ENCODE assay signal across 23 cellular contexts in genomic region chr6:71206086-71206485, GRCh38.
DNase-seq lines count a peak whose midpoint lies in the region; ATAC-seq, FAIRE-seq and TF ChIP-seq lines count a peak whose summit lies in the region.
"Had no signal": no experiment of that assay in that cellular context is flagged by ENCODE, and none has a peak within 500 bp of the region (broad histone marks: within the 10 kb centered on the region; RNA-seq: fewer than 3 reads in every experiment).

No MANE protein-coding gene starts in this region.

- H3K4me2 ChIP-seq in PC-9, result no peak overlapping the region
- H3K4me2 ChIP-seq: BLaER1 treated with 17β-estradiol and CSF1 and Interleukin-3, amounts not matched to agents 10 nM and 100 nM had no signal

- H3F3A ChIP-seq in PC-9 (ENCODE audit: insufficient read depth, low read depth), result no peaks in the 10 kb centered on the region

- no peaks in the 10 kb centered on the region for H3K79me2 ChIP-seq in PC-9 (ENCODE audit: low read depth)

- intact Hi-C loops in PC-9 (cut with micrococcal nuclease; ENCODE audit: unreplicated experiment), result no loop called here

- TF ChIP-seq CTCF in BJ (IDR thresholded peaks at IDR 0.05; ENCODE audit: insufficient read depth, low read depth, low read length) (no peak), HEK293 (tag by site-specific recombination; IDR thresholded peaks at IDR 0.05) (no peak), neural crest cell (conservative IDR thresholded peaks at IDR 0.05) (no peak), PC-9 (conservative IDR thresholded peaks at IDR 0.05) (no peak)

- no peaks in the 10 kb centered on the region for H4K20me1 ChIP-seq in PC-9 (ENCODE audit: insufficient read depth)
- H4K20me1 ChIP-seq: BLaER1 treated with 17β-estradiol and CSF1 and Interleukin-3, amounts not matched to agents 10 nM and 100 nM had no signal

- CTCF ChIA-PET in BJ (lab: Yijun Ruan, JAX), result interaction anchor here (1.3 kb wide), 1 partner anchor 16 kb away, joined by 6 read pairs; no protein-coding TSS in a partner anchor
- CTCF ChIA-PET in HEK293 (lab: Yijun Ruan, JAX), result interaction anchor here (1.0 to 1.1 kb wide), 2 partner anchors 26 to 305 kb away, joined by 3 to 5 read pairs; no protein-coding TSS in a partner anchor
- CTCF ChIA-PET in PC-9 (lab: Charles Lee), result interaction anchor here (1.1 kb wide), 1 partner anchor 12 kb away, joined by 7 read pairs; no protein-coding TSS in a partner anchor

- H3K36me3 ChIP-seq in BJ (ENCODE audit: control insufficient read depth, insufficient read depth, low read length) (no peaks in the 10 kb centered on the region), HEK293 (ENCODE audit: control insufficient read depth in 2 of 2, insufficient read depth in 1 of 2, low read length in 2 of 2) (no peaks in the 10 kb centered on the region), PC-9 (ENCODE audit: low read depth) (no peaks in the 10 kb centered on the region)
- H3K36me3 ChIP-seq: BLaER1 treated with 17β-estradiol and CSF1 and Interleukin-3, amounts not matched to agents 10 nM and 100 nM had no signal

- no peak overlapping the region for H2AFZ ChIP-seq in PC-9

- no peak overlapping the region for H3K4me3 ChIP-seq in BJ (ENCODE audit: low read depth, low read length)
- H3K4me3 ChIP-seq in HEK293 (ENCODE audit: low read depth, low read length), result no peak overlapping the region
- H3K4me3 ChIP-seq in PC-9, result no peak overlapping the region
- H3K4me3 ChIP-seq: BLaER1 treated with 17β-estradiol and CSF1 and Interleukin-3, amounts not matched to agents 10 nM and 100 nM; SK-N-MC had no signal

- H3K4me1 ChIP-seq in HEK293 (ENCODE audit: control insufficient read depth, insufficient read depth, low read length) (no peaks in the 10 kb centered on the region), PC-9 (replicated peaks; ENCODE audit: insufficient read depth) (no peaks in the 10 kb centered on the region)
- H3K4me1 ChIP-seq: BLaER1 treated with 17β-estradiol and CSF1 and Interleukin-3, amounts not matched to agents 10 nM and 100 nM had no signal

- DNase-seq in BJ (ENCODE audit: low read depth) (peak; percentile 39), neural crest cell (ENCODE audit: low read depth, low spot score) (no peak), G401 (ENCODE audit: low spot score) (no peak), dedifferentiated amniotic fluid mesenchymal stem cell (ENCODE audit: extremely low spot score) (no peak), PC-9 (no peak)
- DNase-seq: CD4-positive, alpha-beta T cell; IMR-90; KG1; MM.1S; NCI-H2029 treated with DMSO at 0.1 percent for 48 hours; NCI-H446 treated with DMSO at 0.1 percent for 48 hours; NCI-H526; NCI-H82; SHP77 treated with DMSO at 0.1 percent for 48 hours had no signal

- H3K36me3 Mint-ChIP-seq in neural crest cell (ENCODE audit: low read depth), result no peaks in the 10 kb centered on the region

- H3K4me1 Mint-ChIP-seq in neural crest cell, result peaks cover 23% of the 10 kb centered on the region

- ATAC-seq in HG02884 (IDR thresholded peaks at IDR 0.05; ENCODE audit: unreplicated experiment), result no peak
- ATAC-seq: Panc1 had no signal

- POLR2A ChIA-PET in BJ (lab: Charles Lee), result no interaction called here
- POLR2A ChIA-PET in HEK293 (lab: Yijun Ruan, JAX), result no interaction called here
- POLR2A ChIA-PET in PC-9 (lab: Charles Lee; ENCODE audit: unreplicated experiment), result no interaction called here

- in situ Hi-C loops in G401 (cut with HindIII; ENCODE audit: low sequenced_read_pairs), result no loop called here

- no peaks in the 10 kb centered on the region for H3K9me2 ChIP-seq in PC-9 (ENCODE audit: insufficient read depth)

- BruUV-seq in PC-9 (replicated peaks; lab: Mats Ljungman, UMichigan), result no TSS peak

- no peak overlapping the region for H3K27ac ChIP-seq in HEK293 (ENCODE audit: extremely low read depth, low read depth, low read length)
- no peak overlapping the region for H3K27ac ChIP-seq in PC-9
- H3K27ac ChIP-seq: BLaER1 treated with 17β-estradiol and CSF1 and Interleukin-3, amounts not matched to agents 10 nM and 100 nM; RWPE1; SK-N-MC had no signal

- peak; percentile 96 for FAIRE-seq in endometrium (lab: Jason Lieb, UNC)
- FAIRE-seq: D721Med, G401.6 had no signal

- H3K27me3 ChIP-seq in BJ (ENCODE audit: control insufficient read depth, insufficient read depth, low read length) (no peaks in the 10 kb centered on the region), PC-9 (ENCODE audit: insufficient read depth, low read depth) (no peaks in the 10 kb centered on the region)
- H3K27me3 ChIP-seq: BLaER1 treated with 17β-estradiol and CSF1 and Interleukin-3, amounts not matched to agents 10 nM and 100 nM had no signal

- no peaks in the 10 kb centered on the region for H3K9me3 Mint-ChIP-seq in neural crest cell
- H3K9me3 Mint-ChIP-seq: CD4-positive, alpha-beta T cell had no signal

- H3K27ac Mint-ChIP-seq in neural crest cell (ENCODE audit: unreplicated experiment), result peak overlapping the region; percentile 24
- H3K27ac Mint-ChIP-seq: CD4-positive, alpha-beta T cell had no signal

- H3K9me3 ChIP-seq in HEK293 (ENCODE audit: control insufficient read depth, insufficient read depth, low read depth, low read length), result no peaks in the 10 kb centered on the region
- no peaks in the 10 kb centered on the region for H3K9me3 ChIP-seq in PC-9 (ENCODE audit: insufficient read depth, low read depth)

- H3K4me3 Mint-ChIP-seq in neural crest cell, result no peak overlapping the region
- H3K4me3 Mint-ChIP-seq: CD4-positive, alpha-beta T cell had no signal

- H3K27me3 Mint-ChIP-seq in neural crest cell (ENCODE audit: low read depth), result no peaks in the 10 kb centered on the region

TF ChIP-seq in HEK293, 187 proteins besides CTCF, POLR2A, EP300 and RAD21:
- TF ChIP-seq ZFHX2 (tag by site-specific recombination; conservative IDR thresholded peaks at IDR 0.05) (peak; percentile 35; the same call in 1 of the 2 replicates), PRDM6 (tag by site-specific recombination; IDR thresholded peaks at IDR 0.05) (0 out of 2 replicates have a peak, but pooled peaks have one; percentile 19), ZNF843 (tag by site-specific recombination; IDR thresholded peaks at IDR 0.05) (no peak)
